In the genomic region with DNA sequence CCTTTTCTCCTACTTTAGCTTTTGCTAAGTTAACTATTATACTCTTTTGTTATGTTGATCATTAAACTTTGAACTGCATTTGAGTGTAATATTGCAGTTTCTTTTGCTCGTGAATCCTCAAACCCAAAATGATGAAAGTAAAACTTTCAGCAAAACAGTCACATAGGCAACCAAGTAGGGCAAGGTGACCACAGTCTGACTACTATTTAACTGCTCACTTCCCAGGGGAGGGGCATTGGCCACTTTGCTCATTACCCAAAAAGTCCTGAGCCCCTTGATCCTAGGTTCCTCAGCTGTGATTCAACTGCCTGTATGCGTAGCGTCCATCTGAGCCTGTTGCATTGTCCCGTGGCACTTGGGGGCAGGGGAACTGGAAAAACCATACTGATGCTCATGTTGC, we compare ENCODE assay signal across 14 cellular contexts. TPM values are rescaled to one million over a fixed set of nuclear protein-coding genes. Genes with fewer than 3 reads are reported as not detected.
"Had no signal": no experiment of that assay in that cellular context is flagged by ENCODE, and none has a peak within 500 bp of the region (broad histone marks: within the 10 kb centered on the region; RNA-seq: fewer than 3 reads in every experiment).

No MANE protein-coding gene starts in this region.

- H3K4me1 ChIP-seq: thyroid gland had no signal

- H3K4me3 ChIP-seq: smooth muscle cell, thyroid gland had no signal

- H3K27ac ChIP-seq: thyroid gland had no signal

- H3K9me3 ChIP-seq: thyroid gland had no signal

- DNase-seq: activated CD4-positive, alpha-beta T cell treated with anti-CD3 and anti-CD28 coated beads for 48 hours; activated CD8-positive, alpha-beta T cell treated with anti-CD3 and anti-CD28 coated beads, Interleukin-2, amount 10 ng/mL, durations not matched to agents 7 days and 5 days; activated naive CD4-positive, alpha-beta T cell treated with Interleukin-2 at 50 U/mL for 16 hours; glutamatergic neuron; left colon; naive thymus-derived CD4-positive, alpha-beta T cell; posterior cingulate gyrus; thyroid gland had no signal

- H3K36me3 ChIP-seq: thyroid gland had no signal

- ATAC-seq: activated CD8-positive, alpha-beta T cell treated with anti-CD3 and anti-CD28 coated beads, Interleukin-2, amount 10 ng/mL, durations not matched to agents 7 days and 5 days; esophagus mucosa; left colon; naive thymus-derived CD4-positive, alpha-beta T cell had no signal

- H3K27me3 ChIP-seq: thyroid gland had no signal

RNA-seq across cellular contexts. Expression of a gene that starts 33.3 kb away (rescaled TPM):
- total RNA-seq: activated CD8-positive, alpha-beta T cell treated with anti-CD3 and anti-CD28 coated beads, Interleukin-2, amount 10 ng/mL, durations not matched to agents 7 days and 5 days; astrocyte; esophagus mucosa; fibroblast of villous mesenchyme; lung microvascular endothelial cell; mononuclear cell; naive thymus-derived CD4-positive, alpha-beta T cell; smooth muscle cell; thyroid gland had no signal
